Comparison of ENCODE assay signal across 8 cellular contexts in the genomic region with DNA sequence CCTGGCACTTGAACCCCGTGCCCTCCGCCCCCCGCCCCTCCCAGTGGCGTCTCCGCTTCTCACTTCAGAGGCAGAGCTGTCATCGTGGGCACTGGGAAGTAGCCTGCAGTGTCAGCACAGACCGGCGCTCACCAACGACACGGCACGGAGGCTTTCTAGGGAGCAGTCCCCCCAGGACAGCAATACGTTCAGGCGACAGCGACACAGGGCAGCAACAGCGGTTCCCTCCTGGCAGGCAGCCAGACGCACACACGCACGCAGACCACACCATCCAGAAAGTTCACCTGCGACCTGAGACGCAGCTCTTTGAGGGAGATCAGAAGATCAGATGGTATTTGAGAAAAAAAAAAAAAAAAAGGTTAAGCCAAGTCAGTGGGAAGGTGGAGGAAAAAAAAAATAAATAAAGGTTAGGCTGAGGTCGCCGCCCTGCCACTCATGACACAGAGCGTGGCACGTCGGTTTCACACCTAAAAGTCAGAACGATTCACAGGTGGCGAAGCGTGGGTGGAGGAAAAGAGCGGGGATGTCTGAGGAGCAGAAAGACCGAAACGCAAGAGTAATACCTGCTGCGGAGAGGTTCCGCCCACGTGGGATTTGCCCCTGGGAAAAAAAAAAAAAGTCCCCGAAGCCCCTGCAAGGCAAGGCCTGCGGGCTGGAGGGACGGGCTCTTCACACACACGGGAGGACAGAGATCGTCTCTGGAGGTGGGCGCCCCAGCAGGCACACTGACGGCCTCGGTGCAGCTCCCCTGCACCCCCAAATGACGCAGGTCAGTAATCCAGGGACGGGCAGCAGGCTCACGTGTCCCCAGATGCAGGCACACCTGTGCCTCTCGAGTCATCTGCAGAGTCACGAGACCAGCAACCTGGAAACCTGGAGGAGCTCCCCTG.
DNase-seq lines count a peak whose midpoint lies in the region; ATAC-seq and TF ChIP-seq lines count a peak whose summit lies in the region.

No MANE protein-coding gene starts in this region.

- intact Hi-C loops in naive thymus-derived CD4-positive, alpha-beta T cell (cut with micrococcal nuclease) = loop anchor here in 1 of 2 donors (1.0 kb wide), 1 partner anchor 9 kb away; no protein-coding TSS in a partner anchor
- intact Hi-C loops in breast epithelium (cut with DNase I; ENCODE audit: low total_unique reads) = no loop called here
- intact Hi-C loops in left lung (cut with DNase I) = loop anchor here in 1 of 2 donors (10.0 kb wide), 1 partner anchor 133 kb away; a partner anchor contains a TSS

- H3K4me3 Mint-ChIP-seq in naive thymus-derived CD4-positive, alpha-beta T cell = peak overlapping the region; percentile 67 to 84 (median 80)

- peak overlapping the region; percentile 25 to 90 (median 73) for H3K27ac Mint-ChIP-seq in naive thymus-derived CD4-positive, alpha-beta T cell

- TF ChIP-seq POLR2A in breast epithelium (IDR thresholded peaks at IDR 0.05) = no peak

- peaks cover 8 to 28% (median 20%) of the 10 kb centered on the region in 7 donors for H3K4me1 Mint-ChIP-seq in naive thymus-derived CD4-positive, alpha-beta T cell

- ATAC-seq in GM18870 (IDR thresholded peaks at IDR 0.05; ENCODE audit: unreplicated experiment) = peak; percentile 49
- ATAC-seq in HG03175 (IDR thresholded peaks at IDR 0.05; ENCODE audit: unreplicated experiment) = peak; percentile 34
- peak; percentile 76 for ATAC-seq in naive thymus-derived CD4-positive, alpha-beta T cell
- ATAC-seq in left lung = no peak

- peaks cover 0 to 24% (median 0%) of the 10 kb centered on the region in 5 donors for H3K27me3 Mint-ChIP-seq in naive thymus-derived CD4-positive, alpha-beta T cell

- no peak for TF ChIP-seq CTCF in breast epithelium (IDR thresholded peaks at IDR 0.05)
- TF ChIP-seq CTCF in left lung (IDR thresholded peaks at IDR 0.05) = no peak

- DNase-seq in activated CD8-positive, alpha-beta memory T cell treated with anti-CD3 and anti-CD28 coated beads for 1 hour (ENCODE audit: extremely low read depth in 1 of 2, low read depth in 1 of 2) = peak; percentile 46 to 77
- peak; percentile 37 to 81 (median 71) for DNase-seq in naive thymus-derived CD4-positive, alpha-beta T cell
- DNase-seq in breast epithelium (ENCODE audit: low spot score in 2 of 2) (no peak), RKO (ENCODE audit: low spot score) (no peak), HT-29 (ENCODE audit: low spot score) (no peak), left lung (no peak)

- no peaks in the 10 kb centered on the region for H3K9me3 ChIP-seq in naive thymus-derived CD4-positive, alpha-beta T cell (ENCODE audit: control insufficient read depth in 2 of 3, low read length in 3 of 3)
- H3K9me3 ChIP-seq in breast epithelium (no peaks in the 10 kb centered on the region), left lung (no peaks in the 10 kb centered on the region)

- no peaks in the 10 kb centered on the region for H3K36me3 ChIP-seq in naive thymus-derived CD4-positive, alpha-beta T cell (ENCODE audit: control insufficient read depth in 2 of 3, insufficient read depth in 3 of 3, low read length in 3 of 3)
- H3K36me3 ChIP-seq in breast epithelium (no peaks in the 10 kb centered on the region), left lung (no peaks in the 10 kb centered on the region)

- POLR2A ChIA-PET in naive thymus-derived CD4-positive, alpha-beta T cell (lab: Charles Lee) = interaction anchor here (0.5 to 16.4 kb wide), 9 partner anchors 7 to 355 kb away, joined by 3 to 415 read pairs (median 4); a partner anchor contains a TSS

- no peak overlapping the region for H3K27ac ChIP-seq in naive thymus-derived CD4-positive, alpha-beta T cell (ENCODE audit: low read depth, low read length)
- no peak overlapping the region for H3K27ac ChIP-seq in breast epithelium
- no peak overlapping the region for H3K27ac ChIP-seq in left lung

- CTCF ChIA-PET in naive thymus-derived CD4-positive, alpha-beta T cell (lab: Charles Lee) = interaction anchor here (0.9 to 7.9 kb wide), 5 partner anchors 10 to 129 kb away, joined by 3 to 78 read pairs (median 4); a partner anchor contains a TSS

- peaks cover 9 to 12% of the 10 kb centered on the region in 2 donors for H3K4me1 ChIP-seq in naive thymus-derived CD4-positive, alpha-beta T cell (ENCODE audit: control insufficient read depth in 2 of 2, insufficient read depth in 2 of 2, low read length in 2 of 2)
- H3K4me1 ChIP-seq in breast epithelium = peaks cover 0 to 7% of the 10 kb centered on the region in 2 donors
- H3K4me1 ChIP-seq in left lung = peaks cover 11 to 32% of the 10 kb centered on the region in 2 donors

- peak overlapping the region; percentile 28 for H3K4me3 ChIP-seq in naive thymus-derived CD4-positive, alpha-beta T cell (ENCODE audit: low read length)
- H3K4me3 ChIP-seq in breast epithelium (peak overlapping the region in 1 of 3 donors; percentile 40), left lung (no peak overlapping the region)

- peaks cover 0 to 2% (median 0%) of the 10 kb centered on the region in 11 donors for H3K9me3 Mint-ChIP-seq in naive thymus-derived CD4-positive, alpha-beta T cell

- H3K36me3 Mint-ChIP-seq in naive thymus-derived CD4-positive, alpha-beta T cell = peaks cover 0 to 2% (median 0%) of the 10 kb centered on the region in 5 donors

- no peaks in the 10 kb centered on the region for H3K27me3 ChIP-seq in naive thymus-derived CD4-positive, alpha-beta T cell (ENCODE audit: control insufficient read depth in 2 of 2, insufficient read depth in 2 of 2, low read length in 2 of 2)
- H3K27me3 ChIP-seq in breast epithelium (no peaks in the 10 kb centered on the region), left lung (no peaks in the 10 kb centered on the region)

Comparison
In these comparisons a context has a peak if more than half of its experiments do, and no peak if none do; other contexts are left out.
1. DNase-seq: peak in activated CD8-positive, alpha-beta memory T cell treated with anti-CD3 and anti-CD28 coated beads for 1 hour (2 of 2) and naive thymus-derived CD4-positive, alpha-beta T cell (9 of 9); none in breast epithelium (0 of 2), RKO (single experiment), HT-29 (single experiment) and left lung (0 of 2).